ENCODE assay signal across 9 cellular contexts in genomic region chr14:60349663-60350365, GRCh38.
A peak's percentile ranks its signal among the peaks of the same experiment; 100 is the strongest.
DNase-seq lines count a peak whose midpoint lies in the region; ATAC-seq and TF ChIP-seq lines count a peak whose summit lies in the region.
"Had no signal": no experiment of that assay in that cellular context is flagged by ENCODE, and none has a peak within 500 bp of the region (broad histone marks: within the 10 kb centered on the region; RNA-seq: fewer than 3 reads in every experiment).

No MANE protein-coding gene starts in this region.

- no peak for TF ChIP-seq EP300 in esophagus muscularis mucosa (IDR thresholded peaks at IDR 0.05)

- POLR2A ChIA-PET in naive thymus-derived CD8-positive, alpha-beta T cell (lab: Charles Lee): interaction anchor here (0.6 kb wide), 1 partner anchor 103 kb away, joined by 3 read pairs; no protein-coding TSS in a partner anchor

- no peak overlapping the region for H3K4me3 Mint-ChIP-seq in naive thymus-derived CD8-positive, alpha-beta T cell

- peak overlapping the region; percentile 76 for H3K4me2 ChIP-seq in MM.1S (ENCODE audit: low read depth, low read length)
- H3K4me2 ChIP-seq: BLaER1 had no signal

- H3K27ac Mint-ChIP-seq in naive thymus-derived CD8-positive, alpha-beta T cell: no peak overlapping the region

- no peaks in the 10 kb centered on the region for H3K79me2 ChIP-seq in MM.1S (ENCODE audit: low read length)

- no peaks in the 10 kb centered on the region for H3K9me2 ChIP-seq in MM.1S (replicated peaks; ENCODE audit: insufficient read depth, low read length)

- DNase-seq in DMS 273 (lab: John Stamatoyannopoulos, UW; ENCODE audit: unreplicated experiment) (peak; percentile 69), DMS 273 treated with DMSO at 0.1 percent for 48 hours (lab: John Stamatoyannopoulos, UW) (no peak), MM.1S (peak; percentile 55), SK-MEL-5 (ENCODE audit: low read depth, low spot score) (peak; percentile 61), esophagus muscularis mucosa (ENCODE audit: extremely low spot score) (no peak)
- peak in 7 of 10 donors; percentile 4 to 41 (median 25) for DNase-seq in naive thymus-derived CD8-positive, alpha-beta T cell

- H3K27me3 ChIP-seq in MM.1S (replicated peaks; ENCODE audit: insufficient read depth, low read length): no peaks in the 10 kb centered on the region
- H3K27me3 ChIP-seq in esophagus muscularis mucosa: no peaks in the 10 kb centered on the region
- H3K27me3 ChIP-seq: BLaER1 had no signal

- WGBS in esophagus muscularis mucosa: 53% methylated on average over 8 of the region's 8 CpGs

- no peaks in the 10 kb centered on the region for H3K36me3 Mint-ChIP-seq in naive thymus-derived CD8-positive, alpha-beta T cell

- H4K20me1 ChIP-seq in MM.1S (ENCODE audit: insufficient read depth, low read length): no peaks in the 10 kb centered on the region
- H4K20me1 ChIP-seq: BLaER1 had no signal

- TF ChIP-seq POLR2A in esophagus muscularis mucosa (IDR thresholded peaks at IDR 0.05; ENCODE audit: low read depth): no peak

- 0 out of 2 replicates have a peak overlapping the region, but pooled peaks have one; percentile 4 for H2AFZ ChIP-seq in MM.1S (ENCODE audit: low read length)

- H3K9ac ChIP-seq in MM.1S (ENCODE audit: low read length): peak overlapping the region; percentile 58; the same call in 1 of the 2 replicates
- H3K9ac ChIP-seq: BLaER1 had no signal

- H3K9me3 ChIP-seq in MM.1S (replicated peaks; ENCODE audit: insufficient read depth, low read length): no peaks in the 10 kb centered on the region
- H3K9me3 ChIP-seq in esophagus muscularis mucosa: no peaks in the 10 kb centered on the region
- H3K9me3 ChIP-seq: BLaER1 had no signal

- ATAC-seq in GM21367 (IDR thresholded peaks at IDR 0.05; ENCODE audit: unreplicated experiment): peak; percentile 79
- ATAC-seq in naive thymus-derived CD8-positive, alpha-beta T cell: peak; percentile 39 to 56
- ATAC-seq in HG03521 (IDR thresholded peaks at IDR 0.05; ENCODE audit: unreplicated experiment): no peak

- H3K27ac ChIP-seq in MM.1S (ENCODE audit: low read length) (peak overlapping the region; percentile 93; the same call in 1 of the 2 replicates), esophagus muscularis mucosa (replicated peaks in 1 of 4) (no peak overlapping the region)
- H3K27ac ChIP-seq: BLaER1 had no signal

- peaks cover 0 to 6% (median 3%) of the 10 kb centered on the region in 4 donors for H3K4me1 Mint-ChIP-seq in naive thymus-derived CD8-positive, alpha-beta T cell

- intact Hi-C loops in esophagus muscularis mucosa (cut with DNase I): loop anchor here (5.0 kb wide), 1 partner anchor 212 kb away; no protein-coding TSS in a partner anchor

- H3K27me3 Mint-ChIP-seq in naive thymus-derived CD8-positive, alpha-beta T cell: peaks cover 0 to 12% (median 4%) of the 10 kb centered on the region in 5 donors

- no peaks in the 10 kb centered on the region for H3K9me3 Mint-ChIP-seq in naive thymus-derived CD8-positive, alpha-beta T cell

- H3K4me1 ChIP-seq in MM.1S (ENCODE audit: low read length): peaks cover 26% of the 10 kb centered on the region
- H3K4me1 ChIP-seq in esophagus muscularis mucosa: peaks cover 3 to 9% (median 5%) of the 10 kb centered on the region in 4 donors

- no peaks in the 10 kb centered on the region for H3K36me3 ChIP-seq in MM.1S (replicated peaks; ENCODE audit: insufficient read depth, low read length)
- no peaks in the 10 kb centered on the region for H3K36me3 ChIP-seq in esophagus muscularis mucosa
- H3K36me3 ChIP-seq: BLaER1 had no signal

- H3F3A ChIP-seq in MM.1S (ENCODE audit: insufficient read depth, low read length): peaks cover 22% of the 10 kb centered on the region

- in situ Hi-C loops in SK-MEL-5 (cut with HindIII; ENCODE audit: low pct_unique_long_range_greater_than_20kb, low sequenced_read_pairs): no loop called here

- H3K4me3 ChIP-seq in MM.1S (ENCODE audit: low read length) (peak overlapping the region; percentile 49; the same call in 1 of the 2 replicates), esophagus muscularis mucosa (peak overlapping the region in 2 of 4 donors; percentile 5 to 8)
- H3K4me3 ChIP-seq: BLaER1 had no signal

- TF ChIP-seq CTCF in MM.1S (IDR thresholded peaks at IDR 0.05; ENCODE audit: low read length) (peak; percentile 49), esophagus muscularis mucosa (IDR thresholded peaks at IDR 0.05) (peak; percentile 51 to 76 (median 62))

Comparison
In these comparisons a context has a peak if more than half of its experiments do, and no peak if none do; other contexts are left out.
1. DNase-seq: peak in DMS 273 (single experiment), MM.1S (single experiment), SK-MEL-5 (single experiment) and naive thymus-derived CD8-positive, alpha-beta T cell (7 of 10); none in DMS 273 treated with DMSO at 0.1 percent for 48 hours (single experiment) and esophagus muscularis mucosa (single experiment).